1 cellular context compared by ENCODE assay signal in genomic region chr19:44636439-44637389, GRCh38.
TF ChIP-seq lines count a peak whose summit lies in the region.

No MANE protein-coding gene starts in this region.

TF ChIP-seq in A549, 52 proteins besides CTCF, POLR2A, EP300 and RAD21:
- TF ChIP-seq RARB (CRISPR knock-in tag; IDR thresholded peaks at IDR 0.05) = no peak
- TF ChIP-seq E2F6 (IDR thresholded peaks at IDR 0.05; ENCODE audit: borderline replicate concordance, low read depth) = no peak
- no peak for TF ChIP-seq HOXB13 (CRISPR knock-in tag; IDR thresholded peaks at IDR 0.05; ENCODE audit: low read depth)
- TF ChIP-seq EHMT2 (IDR thresholded peaks at IDR 0.05; ENCODE audit: low read depth) = no peak
- no peak for TF ChIP-seq CHD2 (IDR thresholded peaks at IDR 0.05; ENCODE audit: low read length, partially characterized antibody)
- TF ChIP-seq HMGXB4 (CRISPR knock-in tag; IDR thresholded peaks at IDR 0.05; ENCODE audit: borderline replicate concordance) = no peak
- no peak for TF ChIP-seq USF2 (IDR thresholded peaks at IDR 0.05)
- TF ChIP-seq MAX (IDR thresholded peaks at IDR 0.05) = no peak; the same call in 1 of the 2 replicates
- TF ChIP-seq FOXS1 (CRISPR knock-in tag; IDR thresholded peaks at IDR 0.05) = no peak
- no peak for TF ChIP-seq ELK1 (IDR thresholded peaks at IDR 0.05; ENCODE audit: low read depth, low read length)
- TF ChIP-seq RCOR1 (IDR thresholded peaks at IDR 0.05; ENCODE audit: low read depth, low read length) = no peak
- no peak for TF ChIP-seq CHD4 (IDR thresholded peaks at IDR 0.05; ENCODE audit: borderline replicate concordance)
- no peak for TF ChIP-seq NFE2L2 (conservative IDR thresholded peaks at IDR 0.05; ENCODE audit: low read length)
- TF ChIP-seq HES2 (IDR thresholded peaks at IDR 0.05) = no peak
- no peak for TF ChIP-seq CEBPB (IDR thresholded peaks at IDR 0.05)
- TF ChIP-seq MYC (IDR thresholded peaks at IDR 0.05; ENCODE audit: borderline replicate concordance, low read length) = no peak
